In genomic region chr1:56302878-56303277, GRCh38 we compare ENCODE assay signal across 14 cellular contexts.
"Had no signal": no experiment of that assay in that cellular context is flagged by ENCODE, and none has a peak within 500 bp of the region (broad histone marks: within the 10 kb centered on the region; RNA-seq: fewer than 3 reads in every experiment).

No MANE protein-coding gene starts in this region.

- H3K9me3 ChIP-seq: gastrocnemius medialis had no signal

- DNase-seq: activated CD4-positive, alpha-beta T cell treated with anti-CD3 and anti-CD28 coated beads for 4 hours; activated CD8-positive, alpha-beta memory T cell treated with anti-CD3 and anti-CD28 coated beads, Interleukin-2, amount 50 U/mL, for 48 hours; activated CD8-positive, alpha-beta T cell treated with anti-CD3 and anti-CD28 coated beads, Interleukin-2, amount 10 ng/mL, durations not matched to agents 7 days and 5 days; aorta; gastrocnemius medialis; heart left ventricle; immature natural killer cell; left colon; midbrain; stimulated activated CD4-positive, alpha-beta T cell treated with anti-CD3 and anti-CD28 coated beads, Interleukin-1b, Interleukin-23, amount 100 ng/mL, for 48 hours; stimulated activated naive CD8-positive, alpha-beta T cell treated with anti-CD3 and anti-CD28 coated beads, Interleukin-15, amount 100 ng/mL, for 72 hours had no signal

- ATAC-seq: activated CD8-positive, alpha-beta T cell treated with anti-CD3 and anti-CD28 coated beads, Interleukin-2, amount 10 ng/mL, durations not matched to agents 7 days and 5 days; left colon; stimulated activated naive CD8-positive, alpha-beta T cell treated with anti-CD3 and anti-CD28 coated beads, Interleukin-15, amount 100 ng/mL, for 72 hours; WTC11 had no signal

- H3K27me3 ChIP-seq: gastrocnemius medialis, heart left ventricle had no signal

- H3K4me3 ChIP-seq: gastrocnemius medialis, heart left ventricle, lung had no signal

- H3K36me3 ChIP-seq: gastrocnemius medialis, heart left ventricle had no signal

- H3K27ac ChIP-seq: epithelial cell of prostate, gastrocnemius medialis, heart left ventricle had no signal
